In the genomic region with DNA sequence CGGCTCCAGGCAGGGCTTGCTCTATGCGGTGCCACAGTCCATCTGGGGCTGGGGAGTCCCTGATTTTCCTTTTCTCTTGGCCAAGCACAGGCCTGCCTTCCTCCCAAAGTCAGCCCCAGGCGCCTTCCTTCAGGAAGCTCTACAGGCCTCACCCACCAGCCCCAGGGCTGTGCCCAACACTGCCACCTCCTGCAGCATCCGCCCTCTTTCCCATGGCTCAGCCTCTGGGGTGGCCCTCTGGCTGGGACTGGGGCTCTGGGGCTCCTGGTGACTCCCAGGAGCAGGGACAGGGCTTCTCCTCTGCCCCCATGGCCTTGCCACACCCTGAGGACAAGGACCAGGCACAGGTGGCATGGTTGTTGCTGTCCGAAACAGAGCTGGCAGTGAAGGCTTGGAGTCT, we compare ENCODE assay signal across 10 cellular contexts. TPM values are rescaled to one million over a fixed set of nuclear protein-coding genes. Genes with fewer than 3 reads are reported as not detected.
A peak's percentile ranks its signal among the peaks of the same experiment; 100 is the strongest.
DNase-seq lines count a peak whose midpoint lies in the region; ATAC-seq and TF ChIP-seq lines count a peak whose summit lies in the region.
"Had no signal": no experiment of that assay in that cellular context is flagged by ENCODE, and none has a peak within 500 bp of the region (broad histone marks: within the 10 kb centered on the region; RNA-seq: fewer than 3 reads in every experiment).

No MANE protein-coding gene starts in this region.

- H2BK12ac ChIP-seq in trophoblast cell (ENCODE audit: low read length) = peak overlapping the region; percentile 32

- H3K79me1 ChIP-seq in trophoblast cell (ENCODE audit: low read length) = peaks cover 14% of the 10 kb centered on the region

- H3K36me3 Mint-ChIP-seq in CD8-positive, alpha-beta T cell = no peaks in the 10 kb centered on the region

- H4K91ac ChIP-seq in trophoblast cell (ENCODE audit: low read depth, low read length) = peak overlapping the region; percentile 68

- H2BK5ac ChIP-seq in trophoblast cell (ENCODE audit: low read depth, low read length, poor library complexity) = no peak overlapping the region

- no peak overlapping the region for H4K12ac ChIP-seq in trophoblast cell (ENCODE audit: low read depth, low read length)

- H3K4me1 ChIP-seq in CD8-positive, alpha-beta T cell (ENCODE audit: insufficient read depth, low read length) = peaks cover 4% of the 10 kb centered on the region
- peaks cover 0 to 26% (median 12%) of the 10 kb centered on the region in 12 donors for H3K4me1 ChIP-seq in heart left ventricle
- H3K4me1 ChIP-seq in trophoblast cell (ENCODE audit: control insufficient read depth in 1 of 2, insufficient read depth in 2 of 2, low read length in 2 of 2) = peaks cover 20 to 23% of the 10 kb centered on the region in 2 experiments
- peaks cover 4% of the 10 kb centered on the region for H3K4me1 ChIP-seq in A673 (ENCODE audit: insufficient read depth, low read length, poor library complexity, severe bottlenecking)

- intact Hi-C loops in CD8-positive, alpha-beta T cell (cut with DNase I, micrococcal nuclease) = no loop called here
- intact Hi-C loops in heart left ventricle (cut with DNase I) = no loop called here
- intact Hi-C loops in A673 (cut with micrococcal nuclease; ENCODE audit: unreplicated experiment) = no loop called here

- no peak overlapping the region for H2AFZ ChIP-seq in trophoblast cell (ENCODE audit: insufficient read depth, low read length, poor library complexity)

- H3K18ac ChIP-seq in trophoblast cell (ENCODE audit: low read length) = peak overlapping the region; percentile 67

- no peak for TF ChIP-seq POLR2A in heart left ventricle (IDR thresholded peaks at IDR 0.05)

- H2AK5ac ChIP-seq in trophoblast cell (ENCODE audit: low read length) = peak overlapping the region; percentile 17

- no peak overlapping the region for H3K27ac ChIP-seq in CD8-positive, alpha-beta T cell (ENCODE audit: low read depth, low read length)
- H3K27ac ChIP-seq in heart left ventricle = peak overlapping the region; percentile 20 to 82 (median 66)
- H3K27ac ChIP-seq in trophoblast cell (ENCODE audit: low read depth, low read length) = no peak overlapping the region
- H3K27ac ChIP-seq in A673 (ENCODE audit: low read depth, low read length, poor library complexity, severe bottlenecking) = no peak overlapping the region

- no peak for ATAC-seq in CD8-positive, alpha-beta T cell
- peak in 2 of 4 donors; percentile 26 to 45 for ATAC-seq in heart left ventricle
- no peak for ATAC-seq in GM18520 (IDR thresholded peaks at IDR 0.05; ENCODE audit: unreplicated experiment)

- H3K4me3 Mint-ChIP-seq in CD8-positive, alpha-beta T cell = peak overlapping the region; percentile 51

- H3K9ac ChIP-seq in trophoblast cell (ENCODE audit: low read length) = no peak overlapping the region

- no TSS peak for BruUV-seq in A673 (replicated peaks; lab: Mats Ljungman, UMichigan)

- peak overlapping the region; percentile 15 for H4K8ac ChIP-seq in trophoblast cell (ENCODE audit: low read depth, low read length)

- DNase-seq in CD8-positive, alpha-beta T cell = no peak
- peak; percentile 45 for DNase-seq in SW480 (ENCODE audit: low spot score)
- DNase-seq in heart left ventricle = no peak
- DNase-seq in trophoblast cell = no peak
- DNase-seq in A673 (ENCODE audit: low spot score) = no peak
- no peak for DNase-seq in SKM-1 treated with dmso at 0.1 percent for 144 hours (lab: John Stamatoyannopoulos, UW; ENCODE audit: unreplicated experiment)
- no peak for DNase-seq in NCI-H2029 (lab: John Stamatoyannopoulos, UW)
- DNase-seq: mesendoderm, T1000 had no signal

- no peak overlapping the region for H3K27ac Mint-ChIP-seq in CD8-positive, alpha-beta T cell

- no peaks in the 10 kb centered on the region for H3K27me3 ChIP-seq in CD8-positive, alpha-beta T cell (ENCODE audit: insufficient read depth, low read length)
- H3K27me3 ChIP-seq in heart left ventricle (peaks cover 0 to 32% (median 14%) of the 10 kb centered on the region in 9 donors), trophoblast cell (ENCODE audit: insufficient read depth, low read length) (no peaks in the 10 kb centered on the region), A673 (replicated peaks; ENCODE audit: insufficient read depth, low read depth, low read length, poor library complexity) (peaks cover 17% of the 10 kb centered on the region)

- no peaks in the 10 kb centered on the region for H3K36me3 ChIP-seq in CD8-positive, alpha-beta T cell (ENCODE audit: insufficient read depth, low read length)
- H3K36me3 ChIP-seq in heart left ventricle = no peaks in the 10 kb centered on the region
- peaks cover 4 to 11% of the 10 kb centered on the region in 2 experiments for H3K36me3 ChIP-seq in trophoblast cell (ENCODE audit: control insufficient read depth in 1 of 2, insufficient read depth in 2 of 2, low read length in 2 of 2)
- no peaks in the 10 kb centered on the region for H3K36me3 ChIP-seq in A673 (ENCODE audit: insufficient read depth, low read length, poor library complexity, severe bottlenecking)

- no peak overlapping the region for H3K4me3 ChIP-seq in CD8-positive, alpha-beta T cell (ENCODE audit: low read depth, low read length)
- H3K4me3 ChIP-seq in heart left ventricle (peak overlapping the region in 10 of 12 donors; percentile 39 to 60 (median 54)), trophoblast cell (ENCODE audit: low read depth, low read length) (peak overlapping the region; percentile 38), A673 (ENCODE audit: low read depth, low read length, poor library complexity, severe bottlenecking) (no peak overlapping the region)

- H3K4ac ChIP-seq in trophoblast cell (ENCODE audit: low read depth, low read length) = peak overlapping the region; percentile 24

- WGBS in heart left ventricle, 4 donors = 72 to 88% (median 84%) methylated on average over 5 of the region's 5 CpGs
- no CpG with 5 or more reads among the region's 5 CpGs for WGBS in trophoblast cell (ENCODE audit: extremely low coverage, insufficient coverage, insufficient read length)

- CTCF ChIA-PET in CD8-positive, alpha-beta T cell (lab: Charles Lee) = no interaction called here
- CTCF ChIA-PET in A673 (lab: Charles Lee) = interaction anchor here (0.8 kb wide), 1 partner anchor 121 kb away, joined by 3 read pairs; no protein-coding TSS in a partner anchor

- H3K9me3 Mint-ChIP-seq in CD8-positive, alpha-beta T cell = no peaks in the 10 kb centered on the region

- peak overlapping the region; percentile 44 for H2BK120ac ChIP-seq in trophoblast cell (ENCODE audit: insufficient read depth, low read length, poor library complexity)

- peaks cover 7% of the 10 kb centered on the region for H3K79me2 ChIP-seq in trophoblast cell (ENCODE audit: control insufficient read depth, insufficient read depth, low read length, poor library complexity)

- peaks cover 6% of the 10 kb centered on the region for H3K27me3 Mint-ChIP-seq in CD8-positive, alpha-beta T cell (ENCODE audit: low read depth)

- peak overlapping the region; percentile 66 for H3K4me2 ChIP-seq in trophoblast cell (ENCODE audit: low read length)

- POLR2A ChIA-PET in CD8-positive, alpha-beta T cell (lab: Charles Lee) = interaction anchor here (1.1 kb wide), 1 partner anchor 56 kb away, joined by 4 read pairs; no protein-coding TSS in a partner anchor
- POLR2A ChIA-PET in A673 (lab: Charles Lee; ENCODE audit: low non-redundant PET) = no interaction called here

- H3K9me3 ChIP-seq in CD8-positive, alpha-beta T cell (ENCODE audit: low read length) = no peaks in the 10 kb centered on the region
- H3K9me3 ChIP-seq in heart left ventricle (no peaks in the 10 kb centered on the region), trophoblast cell (ENCODE audit: insufficient read depth, low read depth, low read length) (peaks cover 2% of the 10 kb centered on the region), A673 (ENCODE audit: low read depth, low read length, poor library complexity, severe bottlenecking) (no peaks in the 10 kb centered on the region)

- H3K14ac ChIP-seq in trophoblast cell (ENCODE audit: low read length) = peak overlapping the region; percentile 37

- no peak overlapping the region for H3K23ac ChIP-seq in trophoblast cell (ENCODE audit: low read length)

- no peak for TF ChIP-seq CTCF in CD8-positive, alpha-beta T cell (IDR thresholded peaks at IDR 0.05)
- no peak for TF ChIP-seq CTCF in heart left ventricle (IDR thresholded peaks at IDR 0.05)
- TF ChIP-seq CTCF in A673 (conservative IDR thresholded peaks at IDR 0.05; ENCODE audit: low read depth, low read length) = no peak

- H3K4me1 Mint-ChIP-seq in CD8-positive, alpha-beta T cell (ENCODE audit: low read depth) = peaks cover 3% of the 10 kb centered on the region

RNA-seq across cellular contexts. Expression of a gene that starts 0.8 kb away (rescaled TPM):
- 1 to 10 TPM; 1.2 to 2.3 TPM for total RNA-seq in CD8-positive, alpha-beta T cell
- total RNA-seq in heart left ventricle (10 to 100 TPM in 6 of 9 donors, 1 to 10 TPM in 3; 5.1 to 26.8 (median 11.0) TPM), A673 (2021) (0.95 and 2.4 TPM in 2 replicates)
- polyA plus RNA-seq in heart left ventricle = 1 to 10 TPM; 4.0 to 7.5 TPM
- polyA plus RNA-seq in trophoblast cell (2013) = 81.0 and 90.8 TPM in 2 replicates

RNA-seq across cellular contexts. Expression of a gene that starts 42.9 kb away (rescaled TPM):
- total RNA-seq in CD8-positive, alpha-beta T cell = 1 to 10 TPM; 3.4 to 3.7 TPM
- total RNA-seq in heart left ventricle (10 to 100 TPM in 8 of 9 donors, 1 to 10 TPM in 1; 9.6 to 30.6 (median 16.5) TPM), A673 (2021) (18.3 and 29.7 TPM in 2 replicates)
- 10 to 100 TPM; 25.5 to 31.2 TPM for polyA plus RNA-seq in heart left ventricle
- 14.2 TPM in 2 replicates for polyA plus RNA-seq in trophoblast cell (2013)

RNA-seq across cellular contexts. Expression of a gene that starts 54.9 kb away (rescaled TPM):
- total RNA-seq in CD8-positive, alpha-beta T cell = 100 to 1,000 TPM; 303 to 305 TPM
- total RNA-seq in heart left ventricle = 10 to 100 TPM; 40.9 to 67.8 (median 54.4) TPM
- 100 to 1,000 TPM in 1 of 2 donors, 10 to 100 TPM in 1; 59.9 to 121 TPM for polyA plus RNA-seq in heart left ventricle
- polyA plus RNA-seq in trophoblast cell (2013) = 75.6 and 77.7 TPM in 2 replicates
- total RNA-seq in A673 (2021) = 98.1 and 114 TPM in 2 replicates

RNA-seq across cellular contexts. Expression of a gene that starts 55.1 kb away (rescaled TPM):
- total RNA-seq in CD8-positive, alpha-beta T cell = 10 to 100 TPM; 11.2 to 13.2 TPM
- total RNA-seq in heart left ventricle (10 to 100 TPM in 5 of 9 donors, 1 to 10 TPM in 4; 6.0 to 15.9 (median 10.2) TPM), A673 (2021) (30.6 and 39.0 TPM in 2 replicates)
- 10 to 100 TPM in 1 of 2 donors, 1 to 10 TPM in 1; 7.8 to 13.3 TPM for polyA plus RNA-seq in heart left ventricle
- 15.8 and 16.4 TPM in 2 replicates for polyA plus RNA-seq in trophoblast cell (2013)

Comparison
In these comparisons a context has a peak if more than half of its experiments do, and no peak if none do; other contexts are left out.
1. H3K27ac ChIP-seq: peak in heart left ventricle (12 of 12); none in CD8-positive, alpha-beta T cell (single experiment), trophoblast cell (single experiment) and A673 (single experiment).
2. H3K4me3 ChIP-seq: peak in heart left ventricle (10 of 12) and trophoblast cell (single experiment); none in CD8-positive, alpha-beta T cell (single experiment) and A673 (single experiment).